8 cellular contexts compared by ENCODE assay signal in the genomic region with DNA sequence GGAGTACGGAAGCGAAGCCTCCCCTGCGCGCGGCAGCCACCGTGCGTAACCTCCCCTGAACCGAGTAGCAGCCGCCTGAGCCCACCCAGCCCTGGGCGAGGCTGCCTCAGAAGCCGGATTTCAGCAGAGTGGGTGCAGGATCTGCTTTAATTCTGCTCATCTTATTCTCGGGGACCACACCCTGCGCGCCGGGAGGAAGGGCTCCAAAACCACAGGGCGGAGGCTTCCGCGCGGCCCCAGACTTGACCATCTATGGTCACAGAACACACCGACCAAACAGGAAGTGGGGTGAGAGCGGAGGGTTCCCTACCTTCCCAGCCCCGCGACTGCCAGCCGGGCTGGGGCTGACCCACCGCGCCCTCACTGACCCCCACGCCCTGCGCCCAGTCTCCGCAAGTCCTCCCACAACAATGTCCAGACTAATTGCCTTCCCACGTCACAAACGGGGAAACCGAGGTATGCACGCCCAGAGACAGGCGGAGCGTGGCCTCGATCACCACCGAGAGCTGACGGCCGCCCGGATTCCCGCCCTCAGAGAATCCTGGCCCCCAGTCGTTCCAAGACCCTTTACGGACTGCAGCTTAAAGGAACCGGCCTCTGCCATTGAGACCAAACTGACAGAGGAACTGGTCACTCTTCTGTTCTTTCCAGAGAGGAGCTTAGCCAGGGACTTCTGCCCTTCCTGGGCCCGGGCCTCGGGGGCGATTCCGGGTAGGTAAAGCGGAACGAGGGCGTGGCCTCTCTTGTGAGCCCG. TPM values are rescaled to one million over a fixed set of nuclear protein-coding genes. Genes with fewer than 3 reads are reported as not detected.
A peak's percentile ranks its signal among the peaks of the same experiment; 100 is the strongest.
DNase-seq lines count a peak whose midpoint lies in the region; ATAC-seq and TF ChIP-seq lines count a peak whose summit lies in the region.

No MANE protein-coding gene starts in this region.

- H3K36me3 ChIP-seq in mesenchymal stem cell (ENCODE audit: control insufficient read depth in 1 of 2, insufficient read depth in 2 of 2, low read depth in 1 of 2, low read length in 2 of 2), result peaks cover 5 to 10% of the 10 kb centered on the region in 2 experiments

- peak overlapping the region; percentile 100 for H3K9ac ChIP-seq in mesenchymal stem cell (ENCODE audit: low read length)

- peaks cover 11 to 18% of the 10 kb centered on the region in 2 donors for H3K36me3 Mint-ChIP-seq in CD14-positive monocyte
- H3K36me3 Mint-ChIP-seq in activated CD8-positive, alpha-beta T cell treated with anti-CD3 and anti-CD28 coated beads, Interleukin-2, amount 10 ng/mL, durations not matched to agents 7 days and 5 days (ENCODE audit: low read depth), result peaks cover 51% of the 10 kb centered on the region

- no peaks in the 10 kb centered on the region for H3K9me3 ChIP-seq in mesenchymal stem cell (ENCODE audit: control insufficient read depth, low read length)

- H3K27me3 ChIP-seq in mesenchymal stem cell (ENCODE audit: control insufficient read depth in 1 of 2, insufficient read depth in 1 of 2, low read length in 2 of 2), result no peaks in the 10 kb centered on the region

- H3K4me1 Mint-ChIP-seq in CD14-positive monocyte, result peaks cover 77% of the 10 kb centered on the region
- H3K4me1 Mint-ChIP-seq in activated CD8-positive, alpha-beta T cell treated with anti-CD3 and anti-CD28 coated beads, Interleukin-2, amount 10 ng/mL, durations not matched to agents 7 days and 5 days (ENCODE audit: low read depth), result peaks cover 56% of the 10 kb centered on the region

- no peak for TF ChIP-seq CTCF in CD14-positive monocyte (IDR thresholded peaks at IDR 0.05)

- H3K9me3 Mint-ChIP-seq in CD14-positive monocyte, result peaks cover 0 to 2% (median 0%) of the 10 kb centered on the region in 7 donors
- H3K9me3 Mint-ChIP-seq in activated CD8-positive, alpha-beta T cell treated with anti-CD3 and anti-CD28 coated beads, Interleukin-2, amount 10 ng/mL, durations not matched to agents 7 days and 5 days (ENCODE audit: insufficient read depth), result no peaks in the 10 kb centered on the region

- H2BK15ac ChIP-seq in mesenchymal stem cell (ENCODE audit: low read depth, poor library complexity, severe bottlenecking), result peak overlapping the region; percentile 73

- CTCF ChIA-PET in activated CD8-positive, alpha-beta T cell treated with anti-CD3 and anti-CD28 coated beads, Interleukin-2, amount 10 ng/mL, durations not matched to agents 7 days and 5 days (lab: Charles Lee), result interaction anchor here (0.6 to 3.1 kb wide), 15 partner anchors 8 to 302 kb away, joined by 3 to 12 read pairs (median 4); no protein-coding TSS in a partner anchor

- peak overlapping the region; percentile 99 to 100 (median 100) for H3K27ac Mint-ChIP-seq in CD14-positive monocyte
- peak overlapping the region; percentile 99 for H3K27ac Mint-ChIP-seq in activated CD8-positive, alpha-beta T cell treated with anti-CD3 and anti-CD28 coated beads, Interleukin-2, amount 10 ng/mL, durations not matched to agents 7 days and 5 days

- H4K8ac ChIP-seq in mesenchymal stem cell (ENCODE audit: low read length), result peak overlapping the region; percentile 97

- ATAC-seq in HG03354 (IDR thresholded peaks at IDR 0.05; ENCODE audit: poor library complexity, severe bottlenecking, unreplicated experiment), result peak; percentile 69
- peak; percentile 60 for ATAC-seq in activated CD8-positive, alpha-beta T cell treated with anti-CD3 and anti-CD28 coated beads, Interleukin-2, amount 10 ng/mL, durations not matched to agents 7 days and 5 days

- H3K14ac ChIP-seq in mesenchymal stem cell (ENCODE audit: low read length in 2 of 2), result peak overlapping the region in 1 of 2 experiments; percentile 90

- POLR2A ChIA-PET in activated CD8-positive, alpha-beta T cell treated with anti-CD3 and anti-CD28 coated beads, Interleukin-2, amount 10 ng/mL, durations not matched to agents 7 days and 5 days (lab: Charles Lee), result interaction anchor here (1.0 to 4.7 kb wide), 21 partner anchors 10 to 349 kb away, joined by 3 to 47 read pairs (median 4); partner anchors contain the start of genes MFSD2A, PPIE and ZMPSTE24

- H4K91ac ChIP-seq in mesenchymal stem cell (ENCODE audit: low read length), result peak overlapping the region; percentile 99

- peak overlapping the region; percentile 67 for H2AK5ac ChIP-seq in mesenchymal stem cell (ENCODE audit: low read length, severe bottlenecking)

- WGBS in mesenchymal stem cell, result under 1% methylated on average over 41 of the region's 52 CpGs

- H3K4me3 ChIP-seq in mesenchymal stem cell (ENCODE audit: insufficient read depth in 1 of 2, low read depth in 1 of 2, low read length in 2 of 2), result peak overlapping the region; percentile 57 to 99

- H2AFZ ChIP-seq in mesenchymal stem cell (ENCODE audit: low read depth, low read length), result peak overlapping the region; percentile 70

- peak overlapping the region; percentile 91 for H3K27ac ChIP-seq in mesenchymal stem cell (ENCODE audit: low read length, poor library complexity, severe bottlenecking)

- peak overlapping the region in 1 of 2 experiments; percentile 92 for H3K23ac ChIP-seq in mesenchymal stem cell (ENCODE audit: low read length in 2 of 2)

- H2BK120ac ChIP-seq in mesenchymal stem cell (ENCODE audit: low read depth, low read length), result peak overlapping the region; percentile 46

- intact Hi-C loops in CD14-positive monocyte (cut with micrococcal nuclease), result loop anchor here (5.0 to 10.0 kb wide), 3 partner anchors 37 to 153 kb away; no protein-coding TSS in a partner anchor

- peak overlapping the region; percentile 80 for H3K4me2 ChIP-seq in mesenchymal stem cell (ENCODE audit: low read length, poor library complexity, severe bottlenecking)

- peak; percentile 84 for DNase-seq in CD14-positive monocyte (ENCODE audit: low spot score)
- DNase-seq in NCI-H774 (lab: John Stamatoyannopoulos, UW), result peak; percentile 82
- DNase-seq in activated CD8-positive, alpha-beta T cell treated with anti-CD3 and anti-CD28 coated beads, Interleukin-2, amount 10 ng/mL, durations not matched to agents 7 days and 5 days, result peak; percentile 94
- peak; percentile 47 for DNase-seq in effector CD8-positive, alpha-beta T cell (lab: John Stamatoyannopoulos, UW)
- peak; percentile 80 for DNase-seq in mesenchymal stem cell
- peak; percentile 75 to 80 for DNase-seq in stimulated activated CD8-positive, alpha-beta memory T cell treated with anti-CD3 and anti-CD28 coated beads, Interleukin-15, amount 100 ng/mL, for 48 hours (ENCODE audit: low read depth in 2 of 2)

- peaks cover 0 to 4% (median 1%) of the 10 kb centered on the region in 3 donors for H3K27me3 Mint-ChIP-seq in CD14-positive monocyte (ENCODE audit: low read depth in 3 of 3)
- H3K27me3 Mint-ChIP-seq in activated CD8-positive, alpha-beta T cell treated with anti-CD3 and anti-CD28 coated beads, Interleukin-2, amount 10 ng/mL, durations not matched to agents 7 days and 5 days (ENCODE audit: low read depth), result no peaks in the 10 kb centered on the region

- peaks cover 9% of the 10 kb centered on the region for H3K4me1 ChIP-seq in mesenchymal stem cell (ENCODE audit: control insufficient read depth, insufficient read depth, low read depth, low read length)

- peak overlapping the region in 1 of 2 experiments; percentile 89 for H2BK12ac ChIP-seq in mesenchymal stem cell (ENCODE audit: low read length in 2 of 2)

- peak overlapping the region; percentile 91 for H2BK5ac ChIP-seq in mesenchymal stem cell (ENCODE audit: low read depth, low read length, poor library complexity, severe bottlenecking)

- TF ChIP-seq POLR2A in GM19193 (IDR thresholded peaks at IDR 0.05; ENCODE audit: extremely low read depth, insufficient read depth, insufficient read length), result peak; percentile 92

- H3K18ac ChIP-seq in mesenchymal stem cell (ENCODE audit: low read depth in 1 of 2, low read length in 2 of 2), result peak overlapping the region; percentile 73 to 96

- peak overlapping the region; percentile 94 to 99 for H3K4me3 Mint-ChIP-seq in CD14-positive monocyte
- peak overlapping the region; percentile 93 for H3K4me3 Mint-ChIP-seq in activated CD8-positive, alpha-beta T cell treated with anti-CD3 and anti-CD28 coated beads, Interleukin-2, amount 10 ng/mL, durations not matched to agents 7 days and 5 days

- no peaks in the 10 kb centered on the region for H3K79me1 ChIP-seq in mesenchymal stem cell (replicated peaks; ENCODE audit: low read length, poor library complexity, severe bottlenecking)

- H3K4ac ChIP-seq in mesenchymal stem cell (ENCODE audit: low read depth in 1 of 2, low read length in 2 of 2), result peak overlapping the region; percentile 25 to 89

RNA-seq across cellular contexts. Expression of gene CAP1, which starts 0.6 kb away (rescaled TPM):
- 100 to 1,000 TPM; 876 to 941 TPM for polyA plus RNA-seq in CD14-positive monocyte
- 100 to 1,000 TPM; 805 to 847 TPM for total RNA-seq in activated CD8-positive, alpha-beta T cell treated with anti-CD3 and anti-CD28 coated beads, Interleukin-2, amount 10 ng/mL, durations not matched to agents 7 days and 5 days
- 483 TPM for polyA plus RNA-seq in mesenchymal stem cell (2013, experiment 1 of 2)
- polyA plus RNA-seq in mesenchymal stem cell (2013, experiment 2 of 2), result 482 TPM

RNA-seq across cellular contexts. Expression of gene PPT1, which starts 57.1 kb away (rescaled TPM):
- polyA plus RNA-seq in CD14-positive monocyte, result 1,000 to 10,000 TPM in 1 of 2 donors, 100 to 1,000 TPM in 1; 658 to 1,143 TPM
- total RNA-seq in activated CD8-positive, alpha-beta T cell treated with anti-CD3 and anti-CD28 coated beads, Interleukin-2, amount 10 ng/mL, durations not matched to agents 7 days and 5 days, result 10 to 100 TPM; 81.1 to 84.6 TPM
- 104 TPM for polyA plus RNA-seq in mesenchymal stem cell (2013, experiment 1 of 2)
- polyA plus RNA-seq in mesenchymal stem cell (2013, experiment 2 of 2), result 107 TPM

Comparison
In these comparisons a context has a peak if more than half of its experiments do, and no peak if none do; other contexts are left out.
1. Peak in every context shown above with its lines: DNase-seq, ATAC-seq, H3K4me3 ChIP-seq and H3K27ac ChIP-seq.